ENCODE assay signal across 9 cellular contexts in genomic region chr17:78361227-78361683, GRCh38. TPM values are rescaled to one million over a fixed set of nuclear protein-coding genes. Genes with fewer than 3 reads are reported as not detected.
DNase-seq lines count a peak whose midpoint lies in the region; ATAC-seq and TF ChIP-seq lines count a peak whose summit lies in the region.
"Had no signal": no experiment of that assay in that cellular context is flagged by ENCODE, and none has a peak within 500 bp of the region (broad histone marks: within the 10 kb centered on the region; RNA-seq: fewer than 3 reads in every experiment).

No MANE protein-coding gene starts in this region.

- TF ChIP-seq CTCF in CD4-positive, alpha-beta T cell (IDR thresholded peaks at IDR 0.05): no peak
- TF ChIP-seq CTCF in endodermal cell (conservative IDR thresholded peaks at IDR 0.05) (no peak), neutrophil (IDR thresholded peaks at IDR 0.05) (no peak)

- peaks cover 15% of the 10 kb centered on the region; the same call in 1 of the 2 replicates for H3K36me3 ChIP-seq in HUES6 (ENCODE audit: control insufficient read depth, insufficient read depth, low read length)
- peaks cover 26% of the 10 kb centered on the region for H3K36me3 ChIP-seq in endodermal cell (ENCODE audit: control insufficient read depth, insufficient read depth, low read length)
- H3K36me3 ChIP-seq in neutrophil: peaks cover 20% of the 10 kb centered on the region

- CTCF ChIA-PET in CD4-positive, alpha-beta T cell (lab: Charles Lee): interaction anchor here (1.0 to 5.6 kb wide), 17 partner anchors 11 to 221 kb away, joined by 3 to 40 read pairs (median 7); partner anchors contain the start of gene PGS1

- peaks cover 3% of the 10 kb centered on the region for H3K27me3 ChIP-seq in CD4-positive, alpha-beta T cell (ENCODE audit: control insufficient read depth, insufficient read depth, low read length)
- H3K27me3 ChIP-seq in HUES6 (ENCODE audit: control insufficient read depth, insufficient read depth, low read length) (peaks cover 28% of the 10 kb centered on the region), endodermal cell (ENCODE audit: control insufficient read depth, insufficient read depth, low read length, poor library complexity, severe bottlenecking) (no peaks in the 10 kb centered on the region), neutrophil (peaks cover 65% of the 10 kb centered on the region)

- peaks cover 27% of the 10 kb centered on the region for H3K36me3 Mint-ChIP-seq in CD4-positive, alpha-beta T cell (ENCODE audit: low read depth)
- H3K36me3 Mint-ChIP-seq in endodermal cell (ENCODE audit: low read depth): peaks cover 24% of the 10 kb centered on the region

- H3K4me1 Mint-ChIP-seq in CD4-positive, alpha-beta T cell (ENCODE audit: low read depth): peaks cover 35% of the 10 kb centered on the region
- peaks cover 59% of the 10 kb centered on the region for H3K4me1 Mint-ChIP-seq in endodermal cell

- intact Hi-C loops in CD4-positive, alpha-beta T cell (cut with DNase I, micrococcal nuclease): loop anchor here (2.0 to 10.0 kb wide), 4 partner anchors 46 to 236 kb away; partner anchors contain the start of gene TMC6 (in 1 of the 2)

- no peak for DNase-seq in CD4-positive, alpha-beta T cell
- DNase-seq in endodermal cell (no peak), mesenteric fat pad (ENCODE audit: low spot score) (no peak), middle frontal gyrus (ENCODE audit: extremely low spot score, low spot score) (no peak), NCI-H146 (lab: John Stamatoyannopoulos, UW) (no peak)
- DNase-seq: SIG-M5 had no signal

- ATAC-seq in CD4-positive, alpha-beta T cell (ENCODE audit: poor library complexity): no peak
- ATAC-seq in GM21367 (IDR thresholded peaks at IDR 0.05; ENCODE audit: unreplicated experiment): no peak

- POLR2A ChIA-PET in CD4-positive, alpha-beta T cell (lab: Charles Lee): interaction anchor here (0.7 to 4.6 kb wide), 11 partner anchors 20 to 110 kb away, joined by 4 to 29 read pairs (median 7); no protein-coding TSS in a partner anchor

- H3K4me3 Mint-ChIP-seq in CD4-positive, alpha-beta T cell: peak overlapping the region; percentile 95
- H3K4me3 Mint-ChIP-seq in endodermal cell: peak overlapping the region; percentile 83

- no peak overlapping the region for H3K27ac ChIP-seq in CD4-positive, alpha-beta T cell (ENCODE audit: low read depth, low read length)
- H3K27ac ChIP-seq in HUES6 (ENCODE audit: low read depth, low read length) (no peak overlapping the region), endodermal cell (ENCODE audit: low read depth, low read length) (no peak overlapping the region), neutrophil (peak overlapping the region; percentile 90)

- H3K9me3 Mint-ChIP-seq in CD4-positive, alpha-beta T cell: no peaks in the 10 kb centered on the region
- no peaks in the 10 kb centered on the region for H3K9me3 Mint-ChIP-seq in endodermal cell

- H3K4me3 ChIP-seq in HUES6 (ENCODE audit: low read depth, low read length) (peak overlapping the region; percentile 69), endodermal cell (ENCODE audit: low read length) (peak overlapping the region; percentile 85), neutrophil (ENCODE audit: low read depth in 1 of 2, low read length in 1 of 2) (peak overlapping the region; percentile 86 to 99)

- H3K9me3 ChIP-seq in CD4-positive, alpha-beta T cell (ENCODE audit: control insufficient read depth, low read length): no peaks in the 10 kb centered on the region
- H3K9me3 ChIP-seq in HUES6 (ENCODE audit: control insufficient read depth, insufficient read depth, low read depth, low read length) (no peaks in the 10 kb centered on the region), endodermal cell (ENCODE audit: control insufficient read depth, low read length) (no peaks in the 10 kb centered on the region), neutrophil (peaks cover 4% of the 10 kb centered on the region)

- 60 to 65% methylated on average over 9 to 12 of the region's 12 CpGs for WGBS in endodermal cell (ENCODE audit: insufficient coverage in 1 of 2, insufficient read length in 1 of 2), 2 experiments

- H3K4me1 ChIP-seq in HUES6 (ENCODE audit: control insufficient read depth, insufficient read depth, low read length) (peaks cover 58% of the 10 kb centered on the region), endodermal cell (ENCODE audit: control insufficient read depth, insufficient read depth, low read length) (peaks cover 12% of the 10 kb centered on the region), neutrophil (ENCODE audit: control insufficient read depth in 1 of 2, insufficient read depth in 1 of 2, low read depth in 1 of 2, low read length in 1 of 2) (peaks cover 40 to 51% of the 10 kb centered on the region in 2 experiments)

- peak overlapping the region; percentile 79 for H3K27ac Mint-ChIP-seq in CD4-positive, alpha-beta T cell
- peak overlapping the region; percentile 93 for H3K27ac Mint-ChIP-seq in endodermal cell

- peak overlapping the region; percentile 75 for H3K9ac ChIP-seq in HUES6 (ENCODE audit: low read length)
- peak overlapping the region; percentile 11 for H3K9ac ChIP-seq in endodermal cell (ENCODE audit: extremely low read depth, low read length, poor library complexity, severe bottlenecking)

- H3K27me3 Mint-ChIP-seq in CD4-positive, alpha-beta T cell: no peaks in the 10 kb centered on the region
- H3K27me3 Mint-ChIP-seq in endodermal cell (ENCODE audit: insufficient read depth): peaks cover 8% of the 10 kb centered on the region

RNA-seq across cellular contexts. Expression of gene SOCS3, which starts 1.4 kb away (rescaled TPM):
- total RNA-seq in CD4-positive, alpha-beta T cell: 100 to 1,000 TPM; 414 to 427 TPM
- total RNA-seq in endodermal cell: 10 to 100 TPM; 54.2 to 75.3 TPM
- 15.1 TPM for polyA plus RNA-seq in endodermal cell (2013, experiment 1 of 2)
- polyA plus RNA-seq in endodermal cell (2013, experiment 2 of 2): 19.8 TPM
- total RNA-seq in mesenteric fat pad: 491 TPM

RNA-seq across cellular contexts. Expression of gene PGS1, which starts 17.2 kb away (rescaled TPM):
- 10 to 100 TPM; 40.9 to 45.3 TPM for total RNA-seq in CD4-positive, alpha-beta T cell
- 10 to 100 TPM; 57.1 to 58.2 TPM for total RNA-seq in endodermal cell
- polyA plus RNA-seq in endodermal cell (2013, experiment 1 of 2): 33.1 TPM
- 32.3 TPM for polyA plus RNA-seq in endodermal cell (2013, experiment 2 of 2)
- 64.0 TPM for total RNA-seq in mesenteric fat pad
